20 cellular contexts compared by ENCODE assay signal in the genomic region with DNA sequence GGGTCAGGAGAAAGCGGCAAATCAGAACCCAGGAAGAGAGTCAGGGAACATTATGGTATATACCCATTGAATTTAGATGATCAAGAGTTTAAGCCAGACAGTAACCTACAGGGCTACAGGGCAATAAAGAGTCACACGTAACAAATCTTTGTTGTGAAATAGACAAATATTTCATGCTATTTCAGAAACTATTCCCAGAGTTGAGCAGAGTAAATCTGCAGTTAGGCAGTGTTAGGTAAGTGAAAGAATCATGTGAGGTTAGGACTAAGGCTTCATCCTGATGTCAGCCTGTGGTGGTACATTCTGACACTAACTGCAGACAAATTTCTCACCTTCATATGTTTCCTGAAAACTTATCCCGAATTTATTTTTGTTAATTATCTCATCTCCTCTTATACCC.
"Had no signal": no experiment of that assay in that cellular context is flagged by ENCODE, and none has a peak within 500 bp of the region (broad histone marks: within the 10 kb centered on the region; RNA-seq: fewer than 3 reads in every experiment).

No MANE protein-coding gene starts in this region.

- H3K27ac ChIP-seq: gastrocnemius medialis, heart right ventricle, left ventricle myocardium inferior, neutrophil, psoas muscle, sigmoid colon, uterus had no signal

- H3K4me1 ChIP-seq: heart right ventricle, sigmoid colon, uterus had no signal

- H3K36me3 ChIP-seq: gastrocnemius medialis, heart right ventricle, left ventricle myocardium inferior, neutrophil, sigmoid colon, uterus had no signal

- DNase-seq: effector memory CD4-positive, alpha-beta T cell; gastrocnemius medialis; heart right ventricle; hypothalamus; left ventricle myocardium inferior; mesenchymal stem cell; midbrain; psoas muscle; retina; sigmoid colon; small intestine; stimulated activated CD4-positive, alpha-beta T cell treated with anti-CD3 and anti-CD28 coated beads, Interleukin-12 subunit alpha, Interleukin-12 subunit beta, amount 100 ng/mL, for 4 hours; stimulated activated naive CD4-positive, alpha-beta T cell treated with Interleukin-2 at 50 U/mL for 16 hours; uterus had no signal

- H3K9me3 ChIP-seq: gastrocnemius medialis, left ventricle myocardium inferior, neutrophil, psoas muscle, sigmoid colon, uterus had no signal

- ATAC-seq: esophagus mucosa; heart right ventricle; natural killer cell treated with Interleukin-12 subunit alpha and Interleukin-12 subunit beta and Interleukin-15 and Interleukin-18, amount 100 ng/mL, for 72 hours had no signal

- H3K4me3 ChIP-seq: gastrocnemius medialis, heart right ventricle, left ventricle myocardium inferior, lung, psoas muscle, sigmoid colon, uterus had no signal

- H3K27me3 ChIP-seq: gastrocnemius medialis, heart right ventricle, neutrophil, sigmoid colon, uterus had no signal

- FAIRE-seq: endometrium, keratinocyte, small intestine had no signal
